ENCODE assay signal across 11 cellular contexts in the genomic region with DNA sequence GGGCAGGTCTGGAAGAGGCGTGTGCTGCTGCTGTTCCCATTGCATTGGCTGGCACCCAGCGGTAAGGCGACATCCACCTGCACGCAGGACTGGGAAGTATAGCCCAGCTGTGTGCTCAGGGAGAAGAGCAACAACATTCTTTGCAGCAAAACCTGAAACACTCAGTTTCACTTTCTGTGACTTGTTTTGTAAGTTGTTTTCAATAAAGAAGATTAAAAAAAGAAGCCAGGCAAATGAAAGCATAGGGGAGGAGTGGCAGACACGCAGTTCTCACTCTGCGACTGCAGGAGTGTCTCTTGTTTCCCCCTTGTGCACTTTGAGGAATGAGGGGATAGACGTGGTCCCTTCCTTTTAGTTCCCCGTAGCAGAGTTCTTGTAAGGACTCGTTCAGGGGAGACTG. TPM values are rescaled to one million over a fixed set of nuclear protein-coding genes. Genes with fewer than 3 reads are reported as not detected.
DNase-seq lines count a peak whose midpoint lies in the region; ATAC-seq lines count a peak whose summit lies in the region.
"Had no signal": no experiment of that assay in that cellular context is flagged by ENCODE, and none has a peak within 500 bp of the region (broad histone marks: within the 10 kb centered on the region; RNA-seq: fewer than 3 reads in every experiment).

No MANE protein-coding gene starts in this region.

- H3K4me3 ChIP-seq in naive thymus-derived CD4-positive, alpha-beta T cell (ENCODE audit: low read length), result no peak overlapping the region
- H3K4me3 ChIP-seq in mesenchymal stem cell (ENCODE audit: insufficient read depth in 1 of 2, low read depth in 1 of 2, low read length in 2 of 2), result no peak overlapping the region
- H3K4me3 ChIP-seq: pancreas had no signal

- no peak overlapping the region for H2AK5ac ChIP-seq in mesenchymal stem cell (ENCODE audit: low read length, severe bottlenecking)

- 94% methylated on average over 9 of the region's 9 CpGs for WGBS in mesenchymal stem cell

- peak overlapping the region; percentile 68 for H3K27ac ChIP-seq in naive thymus-derived CD4-positive, alpha-beta T cell (ENCODE audit: low read depth, low read length)
- no peak overlapping the region for H3K27ac ChIP-seq in mesenchymal stem cell (ENCODE audit: low read length, poor library complexity, severe bottlenecking)
- H3K27ac ChIP-seq: pancreas had no signal

- no peak overlapping the region for H2BK12ac ChIP-seq in mesenchymal stem cell (ENCODE audit: low read length in 2 of 2)

- no peak overlapping the region for H2AFZ ChIP-seq in mesenchymal stem cell (ENCODE audit: low read depth, low read length)

- peak; percentile 68 for DNase-seq in activated CD4-positive, alpha-beta T cell treated with anti-CD3 and anti-CD28 coated beads, Interleukin-2, amount 10 ng/mL, durations not matched to agents 24 days and 14 days
- DNase-seq in activated CD4-positive, alpha-beta T cell treated with anti-CD3 and anti-CD28 coated beads for 1 hour, result no peak
- DNase-seq in naive thymus-derived CD4-positive, alpha-beta T cell, result peak in 6 of 9 donors; percentile 11 to 52 (median 31)
- no peak for DNase-seq in mesenchymal stem cell
- DNase-seq in SHP77 (lab: John Stamatoyannopoulos, UW), result no peak
- DNase-seq in AML-193 (lab: John Stamatoyannopoulos, UW), result no peak
- DNase-seq: hypothalamus, NCI-H1436, pancreas had no signal

- POLR2A ChIA-PET in naive thymus-derived CD4-positive, alpha-beta T cell (lab: Charles Lee), result no interaction called here

- no peak overlapping the region for H2BK5ac ChIP-seq in mesenchymal stem cell (ENCODE audit: low read depth, low read length, poor library complexity, severe bottlenecking)

- H4K91ac ChIP-seq in mesenchymal stem cell (ENCODE audit: low read length), result no peak overlapping the region

- no peaks in the 10 kb centered on the region for H3K9me3 Mint-ChIP-seq in activated CD4-positive, alpha-beta T cell treated with anti-CD3 and anti-CD28 coated beads, Interleukin-2, amount 10 ng/mL, durations not matched to agents 24 days and 14 days
- H3K9me3 Mint-ChIP-seq in naive thymus-derived CD4-positive, alpha-beta T cell, result peaks cover 0 to 9% (median 0%) of the 10 kb centered on the region in 11 donors

- H3K4ac ChIP-seq in mesenchymal stem cell (ENCODE audit: low read depth in 1 of 2, low read length in 2 of 2), result no peak overlapping the region

- H3K4me1 ChIP-seq in naive thymus-derived CD4-positive, alpha-beta T cell (ENCODE audit: control insufficient read depth in 2 of 2, insufficient read depth in 2 of 2, low read length in 2 of 2), result peaks cover 5 to 25% of the 10 kb centered on the region in 2 donors
- peaks cover 8% of the 10 kb centered on the region for H3K4me1 ChIP-seq in mesenchymal stem cell (ENCODE audit: control insufficient read depth, insufficient read depth, low read depth, low read length)

- peaks cover 41% of the 10 kb centered on the region for H3K4me1 Mint-ChIP-seq in activated CD4-positive, alpha-beta T cell treated with anti-CD3 and anti-CD28 coated beads, Interleukin-2, amount 10 ng/mL, durations not matched to agents 24 days and 14 days
- peaks cover 56 to 88% (median 70%) of the 10 kb centered on the region in 7 donors for H3K4me1 Mint-ChIP-seq in naive thymus-derived CD4-positive, alpha-beta T cell

- intact Hi-C loops in activated CD4-positive, alpha-beta T cell treated with anti-CD3 and anti-CD28 coated beads, Interleukin-2, amount 10 ng/mL, durations not matched to agents 24 days and 14 days (cut with micrococcal nuclease), result loop anchor here (10.0 kb wide), 1 partner anchor 451 kb away; no protein-coding TSS in a partner anchor
- intact Hi-C loops in naive thymus-derived CD4-positive, alpha-beta T cell (cut with micrococcal nuclease), result loop anchor here in 1 of 2 donors (10.0 kb wide), 2 partner anchors 269 to 1071 kb away; a partner anchor contains a TSS

- H3K27me3 Mint-ChIP-seq in activated CD4-positive, alpha-beta T cell treated with anti-CD3 and anti-CD28 coated beads, Interleukin-2, amount 10 ng/mL, durations not matched to agents 24 days and 14 days, result no peaks in the 10 kb centered on the region
- H3K27me3 Mint-ChIP-seq in naive thymus-derived CD4-positive, alpha-beta T cell, result no peaks in the 10 kb centered on the region

- H3K9me3 ChIP-seq in naive thymus-derived CD4-positive, alpha-beta T cell (ENCODE audit: control insufficient read depth in 2 of 3, low read length in 3 of 3), result peaks cover 0 to 5% (median 0%) of the 10 kb centered on the region in 3 experiments
- H3K9me3 ChIP-seq in mesenchymal stem cell (ENCODE audit: control insufficient read depth, low read length), result peaks cover 3% of the 10 kb centered on the region
- H3K9me3 ChIP-seq: pancreas had no signal

- H3K27ac Mint-ChIP-seq in activated CD4-positive, alpha-beta T cell treated with anti-CD3 and anti-CD28 coated beads, Interleukin-2, amount 10 ng/mL, durations not matched to agents 24 days and 14 days, result peak overlapping the region; percentile 58
- H3K27ac Mint-ChIP-seq in naive thymus-derived CD4-positive, alpha-beta T cell, result peak overlapping the region; percentile 90 to 98 (median 95)

- H3K23ac ChIP-seq in mesenchymal stem cell (ENCODE audit: low read length in 2 of 2), result no peak overlapping the region

- ATAC-seq in GM21423 (IDR thresholded peaks at IDR 0.05; ENCODE audit: unreplicated experiment) (peak; percentile 65), HG03439 (IDR thresholded peaks at IDR 0.05; ENCODE audit: unreplicated experiment) (peak; percentile 55)
- peak; percentile 50 for ATAC-seq in naive thymus-derived CD4-positive, alpha-beta T cell
- ATAC-seq: pancreas had no signal

- H3K14ac ChIP-seq in mesenchymal stem cell (ENCODE audit: low read length in 2 of 2), result no peak overlapping the region

- no peak overlapping the region for H2BK15ac ChIP-seq in mesenchymal stem cell (ENCODE audit: low read depth, poor library complexity, severe bottlenecking)

- peaks cover 48% of the 10 kb centered on the region for H3K79me1 ChIP-seq in mesenchymal stem cell (replicated peaks; ENCODE audit: low read length, poor library complexity, severe bottlenecking)

- H3K27me3 ChIP-seq in naive thymus-derived CD4-positive, alpha-beta T cell (ENCODE audit: control insufficient read depth in 2 of 2, insufficient read depth in 2 of 2, low read length in 2 of 2), result no peaks in the 10 kb centered on the region
- H3K27me3 ChIP-seq in mesenchymal stem cell (ENCODE audit: control insufficient read depth in 1 of 2, insufficient read depth in 1 of 2, low read length in 2 of 2), result no peaks in the 10 kb centered on the region
- H3K27me3 ChIP-seq: pancreas had no signal

- no peak overlapping the region for H3K9ac ChIP-seq in mesenchymal stem cell (ENCODE audit: low read length)

- H3K4me2 ChIP-seq in mesenchymal stem cell (ENCODE audit: low read length, poor library complexity, severe bottlenecking), result no peak overlapping the region

- CTCF ChIA-PET in naive thymus-derived CD4-positive, alpha-beta T cell (lab: Charles Lee), result no interaction called here

- H3K18ac ChIP-seq in mesenchymal stem cell (ENCODE audit: low read depth in 1 of 2, low read length in 2 of 2), result no peak overlapping the region

- peak overlapping the region; percentile 56 for H3K4me3 Mint-ChIP-seq in activated CD4-positive, alpha-beta T cell treated with anti-CD3 and anti-CD28 coated beads, Interleukin-2, amount 10 ng/mL, durations not matched to agents 24 days and 14 days
- H3K4me3 Mint-ChIP-seq in naive thymus-derived CD4-positive, alpha-beta T cell, result peak overlapping the region; percentile 11 to 83 (median 69)

- H3K36me3 Mint-ChIP-seq in activated CD4-positive, alpha-beta T cell treated with anti-CD3 and anti-CD28 coated beads, Interleukin-2, amount 10 ng/mL, durations not matched to agents 24 days and 14 days (ENCODE audit: low read depth), result peaks cover 58% of the 10 kb centered on the region
- peaks cover 10 to 46% (median 32%) of the 10 kb centered on the region in 5 donors for H3K36me3 Mint-ChIP-seq in naive thymus-derived CD4-positive, alpha-beta T cell

- no peak overlapping the region for H4K8ac ChIP-seq in mesenchymal stem cell (ENCODE audit: low read length)

- no peak overlapping the region for H2BK120ac ChIP-seq in mesenchymal stem cell (ENCODE audit: low read depth, low read length)

- H3K36me3 ChIP-seq in naive thymus-derived CD4-positive, alpha-beta T cell (ENCODE audit: control insufficient read depth in 2 of 3, insufficient read depth in 3 of 3, low read length in 3 of 3), result peaks cover 0 to 9% (median 0%) of the 10 kb centered on the region in 3 experiments
- peaks cover 33 to 63% of the 10 kb centered on the region in 2 experiments for H3K36me3 ChIP-seq in mesenchymal stem cell (ENCODE audit: control insufficient read depth in 1 of 2, insufficient read depth in 2 of 2, low read depth in 1 of 2, low read length in 2 of 2)

RNA-seq across cellular contexts. Expression of a gene that starts 5.8 kb away (rescaled TPM):
- total RNA-seq in activated CD4-positive, alpha-beta T cell treated with anti-CD3 and anti-CD28 coated beads, Interleukin-2, amount 10 ng/mL, durations not matched to agents 24 days and 14 days, result 58.4 and 62.9 TPM in 2 replicates
- total RNA-seq in naive thymus-derived CD4-positive, alpha-beta T cell, result 100 to 1,000 TPM in 2 of 5 experiments, 10 to 100 TPM in 3; 64.8 to 105 (median 78.6) TPM
- polyA plus RNA-seq in naive thymus-derived CD4-positive, alpha-beta T cell, result 10 to 100 TPM; 59.9 to 96.4 TPM
- polyA plus RNA-seq in mesenchymal stem cell (2013, experiment 1 of 2), result 34.4 TPM
- 30.4 TPM for polyA plus RNA-seq in mesenchymal stem cell (2013, experiment 2 of 2)

RNA-seq across cellular contexts. Expression of a gene that starts 6.1 kb away (rescaled TPM):
- total RNA-seq in activated CD4-positive, alpha-beta T cell treated with anti-CD3 and anti-CD28 coated beads, Interleukin-2, amount 10 ng/mL, durations not matched to agents 24 days and 14 days, result 10.8 and 12.2 TPM in 2 replicates
- 1 to 10 TPM; 4.6 to 9.8 (median 7.2) TPM for total RNA-seq in naive thymus-derived CD4-positive, alpha-beta T cell
- 1 to 10 TPM; 6.2 to 7.0 TPM for polyA plus RNA-seq in naive thymus-derived CD4-positive, alpha-beta T cell
- 2.3 TPM for polyA plus RNA-seq in mesenchymal stem cell (2013, experiment 1 of 2)
- 2.3 TPM for polyA plus RNA-seq in mesenchymal stem cell (2013, experiment 2 of 2)

Comparison
In these comparisons a context has a peak if more than half of its experiments do, and no peak if none do; other contexts are left out.
1. DNase-seq: peak in activated CD4-positive, alpha-beta T cell treated with anti-CD3 and anti-CD28 coated beads, Interleukin-2, amount 10 ng/mL, durations not matched to agents 24 days and 14 days (single experiment) and naive thymus-derived CD4-positive, alpha-beta T cell (6 of 9); none in activated CD4-positive, alpha-beta T cell treated with anti-CD3 and anti-CD28 coated beads for 1 hour (single experiment), mesenchymal stem cell (single experiment), SHP77 (0 of 2) and AML-193 (0 of 2).
2. Peak in every context shown above with its lines, with median percentiles within 50 percentile points of each other: ATAC-seq.